In the genomic region with DNA sequence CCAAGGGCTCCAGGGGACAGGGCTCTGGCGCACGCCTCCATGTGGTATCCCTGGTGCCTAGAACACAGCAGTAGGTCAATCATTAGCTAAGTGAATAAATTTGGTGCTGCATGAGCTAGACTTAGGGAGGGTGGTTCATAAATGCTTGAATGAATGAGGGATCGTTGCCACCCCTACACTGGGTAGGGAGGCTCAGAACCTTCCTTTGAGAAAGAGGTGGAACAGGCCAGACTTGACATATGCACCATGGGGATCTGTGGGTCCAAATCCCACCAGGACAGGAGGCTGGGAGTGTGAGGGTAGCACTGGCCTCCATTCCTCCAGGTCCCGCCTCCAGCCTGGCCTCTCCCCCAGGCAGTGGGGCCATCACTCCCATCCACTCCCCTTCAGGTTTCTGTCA, we compare ENCODE assay signal across 18 cellular contexts. TPM values are rescaled to one million over a fixed set of nuclear protein-coding genes. Genes with fewer than 3 reads are reported as not detected.
DNase-seq lines count a peak whose midpoint lies in the region; ATAC-seq and TF ChIP-seq lines count a peak whose summit lies in the region.
"Had no signal": no experiment of that assay in that cellular context is flagged by ENCODE, and none has a peak within 500 bp of the region (broad histone marks: within the 10 kb centered on the region; RNA-seq: fewer than 3 reads in every experiment).

No MANE protein-coding gene starts in this region.

- H2AK5ac ChIP-seq in trophoblast cell (ENCODE audit: low read length), result no peak overlapping the region

- H3K79me1 ChIP-seq in trophoblast cell (ENCODE audit: low read length), result peaks cover 36% of the 10 kb centered on the region

- H3K9me2 ChIP-seq in GM23338 (ENCODE audit: insufficient read depth), result no peaks in the 10 kb centered on the region

- WGBS in esophagus squamous epithelium, 2 donors, result 93 to 95% methylated on average over 4 of the region's 4 CpGs
- WGBS in trophoblast cell (ENCODE audit: extremely low coverage, insufficient coverage, insufficient read length), result no CpG with 5 or more reads among the region's 4 CpGs

- peaks cover 33% of the 10 kb centered on the region for H3K4me1 Mint-ChIP-seq in GM23338
- peaks cover 26% of the 10 kb centered on the region for H3K4me1 Mint-ChIP-seq in chondrocyte (ENCODE audit: low read depth)

- H3K4ac ChIP-seq in trophoblast cell (ENCODE audit: low read depth, low read length), result peak overlapping the region; percentile 4

- no peak overlapping the region for H3K18ac ChIP-seq in trophoblast cell (ENCODE audit: low read length)

- H2AFZ ChIP-seq in GM23338, result no peak overlapping the region
- H2AFZ ChIP-seq in trophoblast cell (ENCODE audit: insufficient read depth, low read length, poor library complexity), result no peak overlapping the region
- H2AFZ ChIP-seq: GM23248 had no signal

- H3K27me3 ChIP-seq in GM23338 (ENCODE audit: insufficient read depth) (no peaks in the 10 kb centered on the region), SJCRH30 (no peaks in the 10 kb centered on the region), esophagus squamous epithelium (no peaks in the 10 kb centered on the region), trophoblast cell (ENCODE audit: insufficient read depth, low read length) (no peaks in the 10 kb centered on the region)
- H3K27me3 ChIP-seq: BLaER1 treated with 17β-estradiol and CSF1 and Interleukin-3, amounts not matched to agents 10 nM and 100 nM had no signal

- H4K12ac ChIP-seq in trophoblast cell (ENCODE audit: low read depth, low read length), result no peak overlapping the region

- no peak for ATAC-seq in GM23338

- no peak overlapping the region for H2BK12ac ChIP-seq in trophoblast cell (ENCODE audit: low read length)

- H3K27ac Mint-ChIP-seq in GM23338, result 0 out of 2 replicates have a peak overlapping the region, but pooled peaks have one; percentile 55
- no peak overlapping the region for H3K27ac Mint-ChIP-seq in chondrocyte (ENCODE audit: unreplicated experiment)
- H3K27ac Mint-ChIP-seq: CD8-positive, alpha-beta memory T cell had no signal

- H4K20me1 ChIP-seq in GM23338 (replicated peaks; ENCODE audit: insufficient read depth), result 0 out of 2 replicates have a peak, but pooled peaks cover 3% of the 10 kb centered on the region

- H3K27ac ChIP-seq in GM23338 (ENCODE audit: low read depth) (no peak overlapping the region), SJCRH30 (peak overlapping the region; percentile 53), esophagus squamous epithelium (peak overlapping the region in 3 of 4 donors; percentile 31 to 99 (median 32)), trophoblast cell (ENCODE audit: low read depth, low read length) (no peak overlapping the region), caudate nucleus (ENCODE audit: low read depth, low read length) (no peak overlapping the region)
- H3K27ac ChIP-seq: BLaER1 treated with 17β-estradiol and CSF1 and Interleukin-3, amounts not matched to agents 10 nM and 100 nM; GM23248 had no signal

- 0 out of 2 replicates have a peak, but pooled peaks cover 6% of the 10 kb centered on the region for H3K36me3 ChIP-seq in GM23338 (ENCODE audit: insufficient read depth)
- no peaks in the 10 kb centered on the region for H3K36me3 ChIP-seq in SJCRH30
- H3K36me3 ChIP-seq in esophagus squamous epithelium, result peaks cover 0 to 68% (median 0%) of the 10 kb centered on the region in 3 donors
- H3K36me3 ChIP-seq in trophoblast cell (ENCODE audit: control insufficient read depth in 1 of 2, insufficient read depth in 2 of 2, low read length in 2 of 2), result peaks cover 62 to 69% of the 10 kb centered on the region in 2 experiments
- H3K36me3 ChIP-seq: BLaER1 treated with 17β-estradiol and CSF1 and Interleukin-3, amounts not matched to agents 10 nM and 100 nM had no signal

- no peak overlapping the region for H3K4me3 Mint-ChIP-seq in GM23338
- no peak overlapping the region for H3K4me3 Mint-ChIP-seq in chondrocyte (ENCODE audit: unreplicated experiment)
- H3K4me3 Mint-ChIP-seq: CD8-positive, alpha-beta memory T cell had no signal

- TF ChIP-seq CTCF in GM23338 (conservative IDR thresholded peaks at IDR 0.05; ENCODE audit: low read depth in 2 of 2) (no peak), esophagus squamous epithelium (IDR thresholded peaks at IDR 0.05) (no peak), chondrocyte (IDR thresholded peaks at IDR 0.05) (no peak)

- H3K9me3 ChIP-seq in SJCRH30 (replicated peaks) (no peaks in the 10 kb centered on the region), esophagus squamous epithelium (no peaks in the 10 kb centered on the region), trophoblast cell (ENCODE audit: insufficient read depth, low read depth, low read length) (peaks cover 2% of the 10 kb centered on the region)
- H3K9me3 ChIP-seq: BLaER1 treated with 17β-estradiol and CSF1 and Interleukin-3, amounts not matched to agents 10 nM and 100 nM had no signal

- H3F3A ChIP-seq in GM23338 (replicated peaks; ENCODE audit: low read depth), result peaks cover 14% of the 10 kb centered on the region

- no peak overlapping the region for H2BK5ac ChIP-seq in trophoblast cell (ENCODE audit: low read depth, low read length, poor library complexity)

- no peak overlapping the region for H3K23ac ChIP-seq in trophoblast cell (ENCODE audit: low read length)

- H3K4me2 ChIP-seq in GM23338, result no peak overlapping the region
- no peak overlapping the region for H3K4me2 ChIP-seq in trophoblast cell (ENCODE audit: low read length)

- no peak for TF ChIP-seq POLR2A in esophagus squamous epithelium (IDR thresholded peaks at IDR 0.05)

- peaks cover 26% of the 10 kb centered on the region for H3K36me3 Mint-ChIP-seq in GM23338 (ENCODE audit: low read depth)
- peaks cover 9% of the 10 kb centered on the region for H3K36me3 Mint-ChIP-seq in chondrocyte (ENCODE audit: low read depth)
- H3K36me3 Mint-ChIP-seq: CD8-positive, alpha-beta memory T cell had no signal

- no peak for DNase-seq in GM23338 (ENCODE audit: low spot score)
- no peak for DNase-seq in SJCRH30
- DNase-seq in esophagus squamous epithelium (lab: John Stamatoyannopoulos, UW), result no peak
- DNase-seq in trophoblast cell, result no peak
- no peak for DNase-seq in chondrocyte (ENCODE audit: low spot score)
- DNase-seq in NCI-H187 (lab: John Stamatoyannopoulos, UW), result no peak
- DNase-seq in activated naive CD4-positive, alpha-beta T cell treated with Interleukin-2 at 50 U/mL for 16 hours, result no peak
- DNase-seq in caudate nucleus (lab: John Stamatoyannopoulos, UW), result no peak
- DNase-seq: CD8-positive, alpha-beta memory T cell; DND-41; GM23248; Kasumi-1; NCI-H1930; NCI-H2171; NCI-H446; NCI-H69 had no signal

- H3K27me3 Mint-ChIP-seq in GM23338 (ENCODE audit: insufficient read depth, low read depth, poor library complexity), result peaks cover 19% of the 10 kb centered on the region
- no peaks in the 10 kb centered on the region for H3K27me3 Mint-ChIP-seq in chondrocyte (ENCODE audit: low read depth)
- H3K27me3 Mint-ChIP-seq: CD8-positive, alpha-beta memory T cell had no signal

- no peak overlapping the region for H4K8ac ChIP-seq in trophoblast cell (ENCODE audit: low read depth, low read length)

- intact Hi-C loops in esophagus squamous epithelium (cut with DNase I), result no loop called here

- H3K79me2 ChIP-seq in GM23338 (replicated peaks; ENCODE audit: insufficient read depth) (peaks cover 17% of the 10 kb centered on the region), trophoblast cell (ENCODE audit: control insufficient read depth, insufficient read depth, low read length, poor library complexity) (peaks cover 29% of the 10 kb centered on the region)

- H2BK120ac ChIP-seq in trophoblast cell (ENCODE audit: insufficient read depth, low read length, poor library complexity), result no peak overlapping the region

- H3K4me3 ChIP-seq in GM23338 (no peak overlapping the region), SJCRH30 (no peak overlapping the region), esophagus squamous epithelium (no peak overlapping the region), trophoblast cell (ENCODE audit: low read depth, low read length) (no peak overlapping the region)
- H3K4me3 ChIP-seq: BLaER1 treated with 17β-estradiol and CSF1 and Interleukin-3, amounts not matched to agents 10 nM and 100 nM; GM23248 had no signal

- H3K9ac ChIP-seq in trophoblast cell (ENCODE audit: low read length), result no peak overlapping the region
- H3K9ac ChIP-seq: BLaER1 treated with 17β-estradiol and CSF1 and Interleukin-3, amounts not matched to agents 10 nM and 100 nM; GM23248 had no signal

- no peak overlapping the region for H4K91ac ChIP-seq in trophoblast cell (ENCODE audit: low read depth, low read length)

- H3K14ac ChIP-seq in trophoblast cell (ENCODE audit: low read length), result no peak overlapping the region

- H3K9me3 Mint-ChIP-seq in GM23338 (no peaks in the 10 kb centered on the region; the same call in 2 of the 3 replicates), chondrocyte (ENCODE audit: low read depth) (no peaks in the 10 kb centered on the region)
- H3K9me3 Mint-ChIP-seq: CD8-positive, alpha-beta memory T cell had no signal

- H3K4me1 ChIP-seq in GM23338 (ENCODE audit: insufficient read depth), result peaks cover 34% of the 10 kb centered on the region
- peaks cover 56% of the 10 kb centered on the region for H3K4me1 ChIP-seq in SJCRH30
- peaks cover 30 to 51% (median 35%) of the 10 kb centered on the region in 3 donors for H3K4me1 ChIP-seq in esophagus squamous epithelium
- H3K4me1 ChIP-seq in trophoblast cell (ENCODE audit: control insufficient read depth in 1 of 2, insufficient read depth in 2 of 2, low read length in 2 of 2), result peaks cover 34 to 38% of the 10 kb centered on the region in 2 experiments

RNA-seq across cellular contexts. Expression of gene TEAD3, which starts 13.8 kb away (rescaled TPM):
- total RNA-seq in GM23338 (2014; rRNA removed; shearing (Covaris generic)), result 26.5 and 26.7 TPM in 2 replicates
- 15.0 and 15.6 TPM in 2 replicates for polyA plus RNA-seq in GM23338 (2016; fragmentation: Nextera tagmentation; extraction: Ambion mirVana)
- total RNA-seq in SJCRH30 (2014; rRNA removed; shearing (Covaris generic)), result 8.4 and 8.8 TPM in 2 replicates
- total RNA-seq in esophagus squamous epithelium (10 to 100 TPM; 13.7 to 33.5 (median 29.3) TPM), chondrocyte (35.1 to 57.1 TPM (median 56.8 TPM) in 3 replicates)
- polyA plus RNA-seq in trophoblast cell (2013), result 196 and 208 TPM in 2 replicates

RNA-seq across cellular contexts. Expression of gene RPL10A, which starts 14.9 kb away (rescaled TPM):
- total RNA-seq in GM23338 (2014; rRNA removed; shearing (Covaris generic)), result 1,297 and 1,329 TPM in 2 replicates
- polyA plus RNA-seq in GM23338 (2016; fragmentation: Nextera tagmentation; extraction: Ambion mirVana), result 686 and 730 TPM in 2 replicates
- total RNA-seq in SJCRH30 (2014; rRNA removed; shearing (Covaris generic)), result 2,010 and 2,016 TPM in 2 replicates
- total RNA-seq in esophagus squamous epithelium (1,000 to 10,000 TPM; 1,152 to 2,101 (median 1,461) TPM), chondrocyte (844 to 899 TPM (median 848 TPM) in 3 replicates)
- 1,387 and 1,493 TPM in 2 replicates for polyA plus RNA-seq in trophoblast cell (2013)

RNA-seq across cellular contexts. Expression of gene TULP1, which starts 29.6 kb away (rescaled TPM):
- total RNA-seq in GM23338 (2014; rRNA removed; shearing (Covaris generic)), result 1.3 and 3.0 TPM in 2 replicates
- 3.8 and 7.1 TPM in 2 replicates for polyA plus RNA-seq in GM23338 (2016; fragmentation: Nextera tagmentation; extraction: Ambion mirVana)
- total RNA-seq in SJCRH30 (2014; rRNA removed; shearing (Covaris generic)), result 0.15 TPM in 1 of 2 replicates, not detected in the other
- not detected for total RNA-seq in esophagus squamous epithelium
- polyA plus RNA-seq in trophoblast cell (2013), result 0.82 and 1.4 TPM in 2 replicates
- total RNA-seq in chondrocyte, result not detected in 3 replicates
- total RNA-seq: CD8-positive, alpha-beta memory T cell; GM23248; SK-MEL-5 had no signal
- polyA plus RNA-seq: CD8-positive, alpha-beta memory T cell; GM23248 had no signal

RNA-seq across cellular contexts. Expression of gene FANCE, which starts 30.9 kb away (rescaled TPM):
- 18.5 and 25.5 TPM in 2 replicates for total RNA-seq in GM23338 (2014; rRNA removed; shearing (Covaris generic))
- 5.4 and 6.5 TPM in 2 replicates for polyA plus RNA-seq in GM23338 (2016; fragmentation: Nextera tagmentation; extraction: Ambion mirVana)
- 10.5 and 10.9 TPM in 2 replicates for total RNA-seq in SJCRH30 (2014; rRNA removed; shearing (Covaris generic))
- total RNA-seq in esophagus squamous epithelium (10 to 100 TPM in 1 of 4 donors, 1 to 10 TPM in 3; 6.9 to 15.5 (median 8.0) TPM), chondrocyte (5.6 to 7.4 TPM (median 6.8 TPM) in 3 replicates)
- polyA plus RNA-seq in trophoblast cell (2013), result 11.4 and 11.5 TPM in 2 replicates

Comparison
In these comparisons a context has a peak if more than half of its experiments do, and no peak if none do; other contexts are left out.
1. H3K27ac ChIP-seq: peak in SJCRH30 (single experiment) and esophagus squamous epithelium (3 of 4); none in GM23338 (single experiment), trophoblast cell (single experiment) and caudate nucleus (single experiment).